ENCODE assay signal across 18 cellular contexts in the genomic region with DNA sequence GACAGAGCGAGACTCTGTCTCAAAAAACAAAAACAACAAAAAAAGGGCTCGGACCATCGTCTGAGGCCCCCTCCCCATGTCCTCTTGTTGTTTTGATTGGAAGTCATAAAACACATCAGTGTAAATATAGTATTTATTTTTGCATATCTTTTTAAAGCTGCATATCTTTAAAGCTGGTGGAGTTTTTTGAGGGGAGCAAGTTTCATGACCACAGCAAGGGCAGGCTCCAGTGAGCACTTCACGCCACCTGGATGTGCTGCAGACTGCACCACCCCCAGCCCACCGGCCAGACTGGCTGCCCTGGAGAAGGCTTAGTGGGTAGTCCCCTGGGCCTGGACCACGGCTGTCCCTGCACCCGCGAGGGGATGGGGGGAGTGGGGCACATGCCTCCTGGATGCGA.
"Had no signal": no experiment of that assay in that cellular context is flagged by ENCODE, and none has a peak within 500 bp of the region (broad histone marks: within the 10 kb centered on the region; RNA-seq: fewer than 3 reads in every experiment).

No MANE protein-coding gene starts in this region.

- H3K4me1 Mint-ChIP-seq: neural crest cell, WTC11 had no signal

- H3K27ac ChIP-seq: body of pancreas, coronary artery, ovary, stomach, thoracic aorta had no signal

- H3K4me3 Mint-ChIP-seq: activated CD4-positive, alpha-beta T cell treated with anti-CD3 and anti-CD28 coated beads, Interleukin-2, amount 10 ng/mL, durations not matched to agents 24 days and 14 days; activated CD8-positive, alpha-beta T cell treated with anti-CD3 and anti-CD28 coated beads, Interleukin-2, amount 10 ng/mL, durations not matched to agents 7 days and 5 days; neural crest cell; WTC11 had no signal

- H3K27ac Mint-ChIP-seq: activated CD4-positive, alpha-beta T cell treated with anti-CD3 and anti-CD28 coated beads, Interleukin-2, amount 10 ng/mL, durations not matched to agents 24 days and 14 days; activated CD8-positive, alpha-beta T cell treated with anti-CD3 and anti-CD28 coated beads, Interleukin-2, amount 10 ng/mL, durations not matched to agents 7 days and 5 days; activated naive CD4-positive, alpha-beta T cell treated with anti-CD3 and anti-CD28 coated beads, Interleukin-2, amount 50 U/mL, for 72 hours; WTC11 had no signal

- DNase-seq: activated CD4-positive, alpha-beta T cell treated with anti-CD3 and anti-CD28 coated beads, Interleukin-2, amount 10 ng/mL, durations not matched to agents 24 days and 14 days; activated CD8-positive, alpha-beta memory T cell treated with anti-CD3 and anti-CD28 coated beads, Interleukin-2, amount 50 U/mL, for 4 hours; activated CD8-positive, alpha-beta T cell treated with anti-CD3 and anti-CD28 coated beads, Interleukin-2, amount 10 ng/mL, durations not matched to agents 7 days and 5 days; activated effector memory CD4-positive, alpha-beta T cell treated with anti-CD3 and anti-CD28 coated beads, Interleukin-2, amount 50 U/mL, for 16 hours; activated T-cell treated with anti-CD3 and anti-CD28 coated beads, Interleukin-2, amount 50 U/mL, for 48 hours; body of pancreas; central memory CD4-positive, alpha-beta T cell; hypothalamus; ovary; stomach; T-helper 2 cell had no signal

- H3K9me3 Mint-ChIP-seq: activated CD4-positive, alpha-beta T cell treated with anti-CD3 and anti-CD28 coated beads, Interleukin-2, amount 10 ng/mL, durations not matched to agents 24 days and 14 days; activated naive CD4-positive, alpha-beta T cell treated with anti-CD3 and anti-CD28 coated beads, Interleukin-2, amount 50 U/mL, for 72 hours; neural crest cell had no signal

- H3K36me3 Mint-ChIP-seq: activated naive CD4-positive, alpha-beta T cell treated with anti-CD3 and anti-CD28 coated beads, Interleukin-2, amount 50 U/mL, for 72 hours; WTC11 had no signal

- ATAC-seq: activated CD8-positive, alpha-beta T cell treated with anti-CD3 and anti-CD28 coated beads, Interleukin-2, amount 10 ng/mL, durations not matched to agents 7 days and 5 days; activated naive CD4-positive, alpha-beta T cell treated with anti-CD3 and anti-CD28 coated beads, Interleukin-2, amount 50 U/mL, for 72 hours; body of pancreas; esophagus mucosa; sciatic nerve; WTC11 had no signal
